In the genomic region with DNA sequence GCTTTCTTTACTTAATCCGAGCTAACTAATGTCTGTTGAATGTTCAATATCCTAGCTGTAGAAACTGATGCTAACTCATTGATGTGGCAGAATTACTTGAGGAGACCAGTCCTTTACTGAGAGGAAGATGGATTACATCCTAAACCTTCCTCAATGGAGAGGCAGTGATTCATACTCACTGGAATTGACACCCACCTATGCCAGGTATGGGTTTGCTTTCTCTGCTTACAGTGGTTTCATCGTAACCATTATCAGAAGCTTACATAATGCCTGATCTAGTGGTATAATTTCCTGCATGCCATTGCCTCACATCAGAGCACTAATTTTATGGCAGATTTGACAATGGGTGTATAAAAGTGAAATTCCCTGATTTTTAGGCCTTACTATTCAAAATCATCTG, we compare ENCODE assay signal across 23 cellular contexts.
DNase-seq lines count a peak whose midpoint lies in the region; ATAC-seq, FAIRE-seq and TF ChIP-seq lines count a peak whose summit lies in the region.
"Had no signal": no experiment of that assay in that cellular context is flagged by ENCODE, and none has a peak within 500 bp of the region (broad histone marks: within the 10 kb centered on the region; RNA-seq: fewer than 3 reads in every experiment).

No MANE protein-coding gene starts in this region.

- H3K4me1 ChIP-seq in mammary epithelial cell (ENCODE audit: insufficient read depth, low read length) (peaks cover 8% of the 10 kb centered on the region), breast epithelium (no peaks in the 10 kb centered on the region), keratinocyte (ENCODE audit: control insufficient read depth, extremely low read depth, insufficient read depth, low read length) (no peaks in the 10 kb centered on the region)
- H3K4me1 ChIP-seq: BLaER1, Caco-2 had no signal

- H3K4me3 ChIP-seq in mammary epithelial cell (replicated peaks in 1 of 3; ENCODE audit: insufficient read depth in 1 of 3, low read depth in 2 of 3, low read length in 3 of 3) = no peak overlapping the region
- no peak overlapping the region for H3K4me3 ChIP-seq in breast epithelium
- no peak overlapping the region for H3K4me3 ChIP-seq in epithelial cell of esophagus (ENCODE audit: low read length)
- H3K4me3 ChIP-seq in keratinocyte (ENCODE audit: control insufficient read depth in 2 of 3, extremely low read depth in 1 of 3, insufficient read depth in 2 of 3, low read depth in 1 of 3, low read length in 3 of 3) = no peak overlapping the region
- H3K4me3 ChIP-seq: BLaER1, GM23248 had no signal

- DNase-seq in mammary epithelial cell = peak; percentile 57
- DNase-seq in breast epithelium (ENCODE audit: low spot score in 2 of 2) = no peak
- peak; percentile 57 for DNase-seq in epithelial cell of esophagus (ENCODE audit: low read depth)
- no peak for DNase-seq in keratinocyte (ENCODE audit: low read depth, low spot score)
- DNase-seq: Caco-2; CD4-positive, CD25-positive, alpha-beta regulatory T cell; CD8-positive, alpha-beta T cell; DMS153; DND-41; GM23248; H7; HCEC 1CT had no signal

- H3K4me2 ChIP-seq in mammary epithelial cell (ENCODE audit: insufficient read depth, low read depth, low read length) = no peak overlapping the region
- H3K4me2 ChIP-seq in keratinocyte (ENCODE audit: control insufficient read depth, extremely low read depth, insufficient read depth, low read depth, low read length) = no peak overlapping the region
- H3K4me2 ChIP-seq: BLaER1 had no signal

- H3K79me2 ChIP-seq in mammary epithelial cell (ENCODE audit: insufficient read depth, low read length) (no peaks in the 10 kb centered on the region), keratinocyte (ENCODE audit: control insufficient read depth, insufficient read depth, low read length) (no peaks in the 10 kb centered on the region)

- no peaks in the 10 kb centered on the region for H3K9me1 ChIP-seq in keratinocyte (ENCODE audit: control insufficient read depth, extremely low read depth, insufficient read depth, low read length)

- H2AFZ ChIP-seq in mammary epithelial cell (ENCODE audit: low read depth, low read length) (no peak overlapping the region), keratinocyte (ENCODE audit: control insufficient read depth, low read length) (no peak overlapping the region)
- H2AFZ ChIP-seq: GM23248 had no signal

- no peak for TF ChIP-seq CTCF in mammary epithelial cell (conservative IDR thresholded peaks at IDR 0.05 in 1 of 2, IDR thresholded peaks at IDR 0.05 in 1 of 2; ENCODE audit: extremely low read depth in 1 of 2, insufficient read depth in 1 of 2, low read depth in 1 of 2, low read length in 2 of 2)
- no peak for TF ChIP-seq CTCF in breast epithelium (IDR thresholded peaks at IDR 0.05)
- no peak for TF ChIP-seq CTCF in epithelial cell of esophagus (IDR thresholded peaks at IDR 0.05; ENCODE audit: insufficient read depth, low read depth, low read length, missing control alignments)
- TF ChIP-seq CTCF in keratinocyte (optimal IDR thresholded peaks at IDR 0.05 in 1 of 3, IDR thresholded peaks at IDR 0.05 in 1 of 3, conservative IDR thresholded peaks at IDR 0.05 in 1 of 3; ENCODE audit: extremely low read depth in 1 of 3, insufficient read depth in 2 of 3, low read length in 3 of 3) = no peak

- no peaks in the 10 kb centered on the region for H3K27me3 ChIP-seq in mammary epithelial cell (ENCODE audit: insufficient read depth, low read length)
- no peaks in the 10 kb centered on the region for H3K27me3 ChIP-seq in breast epithelium
- H3K27me3 ChIP-seq in keratinocyte (ENCODE audit: control insufficient read depth, extremely low read depth, insufficient read depth, low read length) = no peaks in the 10 kb centered on the region
- H3K27me3 ChIP-seq: BLaER1 had no signal

- CTCF ChIA-PET in mammary epithelial cell (lab: Charles Lee; ENCODE audit: low non-redundant PET) = no interaction called here

- WGBS in mammary epithelial cell (ENCODE audit: low coverage, missing lambda C conversion rate) = 44% methylated on average over 2 of the region's 2 CpGs

- no peaks in the 10 kb centered on the region for H4K20me1 ChIP-seq in mammary epithelial cell (ENCODE audit: insufficient read depth, low read length)
- H4K20me1 ChIP-seq in keratinocyte (ENCODE audit: control insufficient read depth, extremely low read depth, insufficient read depth, low read length) = no peaks in the 10 kb centered on the region
- H4K20me1 ChIP-seq: BLaER1 had no signal

- no peak overlapping the region for H3K27ac ChIP-seq in mammary epithelial cell (ENCODE audit: insufficient read depth, low read depth, low read length)
- no peak overlapping the region for H3K27ac ChIP-seq in breast epithelium
- no peak overlapping the region for H3K27ac ChIP-seq in keratinocyte (ENCODE audit: control insufficient read depth, insufficient read depth, low read length)
- H3K27ac ChIP-seq: 22Rv1, BLaER1, C4-2B, GM23248 had no signal

- TF ChIP-seq POLR2A in breast epithelium (IDR thresholded peaks at IDR 0.05) = no peak

- in situ Hi-C loops in mammary epithelial cell (cut with MboI; ENCODE audit: low sequenced_read_pairs in 2 of 2) = no loop called here

- FAIRE-seq in keratinocyte (lab: Jason Lieb, UNC) = peak; percentile 34
- FAIRE-seq: A204.1, G401.6, GM12892, GM18507, H1 had no signal

- H3K9me3 ChIP-seq in mammary epithelial cell (replicated peaks; ENCODE audit: insufficient read depth, low read length) = no peaks in the 10 kb centered on the region
- no peaks in the 10 kb centered on the region for H3K9me3 ChIP-seq in breast epithelium
- H3K9me3 ChIP-seq in keratinocyte (ENCODE audit: control insufficient read depth, low read depth, low read length) = no peaks in the 10 kb centered on the region
- H3K9me3 ChIP-seq: BLaER1, Caco-2 had no signal

- ATAC-seq in HG02678 (IDR thresholded peaks at IDR 0.05; ENCODE audit: unreplicated experiment) (no peak), GM18868 (IDR thresholded peaks at IDR 0.05; ENCODE audit: unreplicated experiment) (no peak), GM21390 (IDR thresholded peaks at IDR 0.05; ENCODE audit: unreplicated experiment) (no peak)
- ATAC-seq: CD8-positive, alpha-beta T cell had no signal

- H3K9ac ChIP-seq in mammary epithelial cell (ENCODE audit: insufficient read depth, low read length) (no peak overlapping the region), keratinocyte (ENCODE audit: control insufficient read depth, extremely low read depth, insufficient read depth, low read length) (no peak overlapping the region)
- H3K9ac ChIP-seq: BLaER1, GM23248 had no signal

- dilution Hi-C loops in mammary epithelial cell (cut with HindIII; ENCODE audit: low sequenced_read_pairs) (no loop called here), keratinocyte (cut with MboI; ENCODE audit: extremely low pct_ligation_motif_present, low sequenced_read_pairs) (no loop called here)

- H3K36me3 ChIP-seq in mammary epithelial cell (ENCODE audit: insufficient read depth, low read length) (no peaks in the 10 kb centered on the region), breast epithelium (no peaks in the 10 kb centered on the region), keratinocyte (ENCODE audit: control insufficient read depth in 2 of 2, extremely low read depth in 1 of 2, insufficient read depth in 2 of 2, low read length in 2 of 2) (no peaks in the 10 kb centered on the region)
- H3K36me3 ChIP-seq: BLaER1 had no signal

- no TSS peak for BruUV-seq in mammary epithelial cell (replicated peaks; lab: Mats Ljungman, UMichigan)

- intact Hi-C loops in mammary epithelial cell (cut with micrococcal nuclease) (no loop called here), breast epithelium (cut with DNase I; ENCODE audit: low total_unique reads) (no loop called here)

Comparison
In these comparisons a context has a peak if more than half of its experiments do, and no peak if none do; other contexts are left out.
1. DNase-seq: peak in mammary epithelial cell (single experiment) and epithelial cell of esophagus (single experiment); none in breast epithelium (0 of 2) and keratinocyte (single experiment).